ENCODE assay signal across 13 cellular contexts in genomic region chr10:80491251-80492102, GRCh38. TPM values are rescaled to one million over a fixed set of nuclear protein-coding genes. Genes with fewer than 3 reads are reported as not detected.
DNase-seq lines count a peak whose midpoint lies in the region; ATAC-seq and TF ChIP-seq lines count a peak whose summit lies in the region.
"Had no signal": no experiment of that assay in that cellular context is flagged by ENCODE, and none has a peak within 500 bp of the region (broad histone marks: within the 10 kb centered on the region; RNA-seq: fewer than 3 reads in every experiment).

No MANE protein-coding gene starts in this region.

- H3K4me2 ChIP-seq in neuronal stem cell (ENCODE audit: insufficient read depth, low read length, poor library complexity, severe bottlenecking): no peak overlapping the region

- TF ChIP-seq CTCF in Calu3 (IDR thresholded peaks at IDR 0.05; ENCODE audit: unreplicated experiment) (no peak), sigmoid colon (IDR thresholded peaks at IDR 0.05) (no peak), type B pancreatic cell (conservative IDR thresholded peaks at IDR 0.05) (no peak)

- H3K4me3 Mint-ChIP-seq in Calu3 (ENCODE audit: low read depth, unreplicated experiment) (no peak overlapping the region), type B pancreatic cell (no peak overlapping the region)
- H3K4me3 Mint-ChIP-seq: mesothelial cell of epicardium had no signal

- DNase-seq in Calu3 (no peak), SIG-M5 (lab: John Stamatoyannopoulos, UW) (peak; percentile 45), neuronal stem cell (ENCODE audit: low spot score) (no peak), cortex of kidney (lab: John Stamatoyannopoulos, UW) (no peak), sigmoid colon (no peak), type B pancreatic cell (ENCODE audit: extremely low spot score, unreplicated experiment) (no peak)
- DNase-seq: central memory CD4-positive, alpha-beta T cell; NCI-H1092; stimulated activated naive CD8-positive, alpha-beta T cell treated with anti-CD3 and anti-CD28 coated beads, Interleukin-15, amount 100 ng/mL, for 72 hours had no signal

- no peak overlapping the region for H3K14ac ChIP-seq in neuronal stem cell (ENCODE audit: low read length)

- H3K27me3 Mint-ChIP-seq in Calu3 (ENCODE audit: unreplicated experiment): no peaks in the 10 kb centered on the region
- H3K27me3 Mint-ChIP-seq in type B pancreatic cell: no peaks in the 10 kb centered on the region
- H3K27me3 Mint-ChIP-seq: stimulated activated naive CD8-positive, alpha-beta T cell treated with anti-CD3 and anti-CD28 coated beads, Interleukin-15, amount 100 ng/mL, for 72 hours had no signal

- no peak overlapping the region for H3K9ac ChIP-seq in duodenal mucosa (ENCODE audit: low read depth in 1 of 2, low read length in 2 of 2)
- H3K9ac ChIP-seq in neuronal stem cell (ENCODE audit: low read depth, low read length, poor library complexity): no peak overlapping the region

- WGBS in neuronal stem cell (ENCODE audit: extremely low coverage in 2 of 2, insufficient read length in 2 of 2, insufficient replicate concordance in 1 of 2), 2 donors: no CpG with 5 or more reads among the region's 7 CpGs
- 88 to 90% methylated on average over 7 of the region's 7 CpGs for WGBS in sigmoid colon, 2 donors

- no peak overlapping the region for H3K23ac ChIP-seq in neuronal stem cell (ENCODE audit: low read depth, low read length, poor library complexity)

- H3K4me1 ChIP-seq in duodenal mucosa (ENCODE audit: control insufficient read depth in 1 of 2, insufficient read depth in 2 of 2, low read length in 2 of 2) (peaks cover 33 to 38% of the 10 kb centered on the region in 2 donors), neuronal stem cell (ENCODE audit: control insufficient read depth in 2 of 2, insufficient read depth in 1 of 2, low read depth in 1 of 2, low read length in 2 of 2) (peaks cover 10 to 14% of the 10 kb centered on the region in 2 donors), sigmoid colon (peaks cover 0 to 33% (median 18%) of the 10 kb centered on the region in 4 donors)

- peak overlapping the region; percentile 37 for H3K27ac ChIP-seq in duodenal mucosa (ENCODE audit: low read depth, low read length)
- no peak overlapping the region for H3K27ac ChIP-seq in neuronal stem cell (replicated peaks; ENCODE audit: low read length)
- peak overlapping the region in 1 of 4 donors; percentile 30 for H3K27ac ChIP-seq in sigmoid colon

- no peak overlapping the region for H4K8ac ChIP-seq in neuronal stem cell (ENCODE audit: low read depth, low read length)

- no TSS peak for BruUV-seq in Calu3 (replicated peaks; lab: Mats Ljungman, UMichigan)

- H3K18ac ChIP-seq in neuronal stem cell (ENCODE audit: low read length): peak overlapping the region; percentile 45

- no peaks in the 10 kb centered on the region for H3K9me3 ChIP-seq in duodenal mucosa (ENCODE audit: control insufficient read depth in 1 of 2, low read length in 2 of 2)
- peaks cover 4 to 17% of the 10 kb centered on the region in 2 donors for H3K9me3 ChIP-seq in neuronal stem cell (replicated peaks in 1 of 2; ENCODE audit: control insufficient read depth in 2 of 2, insufficient read depth in 1 of 2, low read depth in 1 of 2, low read length in 2 of 2)
- H3K9me3 ChIP-seq in sigmoid colon: no peaks in the 10 kb centered on the region

- peaks cover 23% of the 10 kb centered on the region for H3K79me1 ChIP-seq in neuronal stem cell (ENCODE audit: low read depth, low read length)

- intact Hi-C loops in Calu3 (cut with micrococcal nuclease; ENCODE audit: unreplicated experiment) (no loop called here), sigmoid colon (cut with DNase I) (no loop called here)

- TF ChIP-seq POLR2A in sigmoid colon (IDR thresholded peaks at IDR 0.05): no peak

- H3K27ac Mint-ChIP-seq in Calu3 (ENCODE audit: unreplicated experiment) (peak overlapping the region; percentile 7), type B pancreatic cell (no peak overlapping the region)
- H3K27ac Mint-ChIP-seq: mesothelial cell of epicardium had no signal

- H2AFZ ChIP-seq in neuronal stem cell (ENCODE audit: low read length): no peak overlapping the region

- H3K27me3 ChIP-seq in duodenal mucosa (ENCODE audit: control insufficient read depth in 1 of 2, insufficient read depth in 2 of 2, low read length in 2 of 2): no peaks in the 10 kb centered on the region
- no peaks in the 10 kb centered on the region for H3K27me3 ChIP-seq in neuronal stem cell (ENCODE audit: control insufficient read depth in 3 of 3, insufficient read depth in 3 of 3, low read depth in 1 of 3, low read length in 3 of 3)
- no peaks in the 10 kb centered on the region for H3K27me3 ChIP-seq in sigmoid colon

- H3K4ac ChIP-seq in neuronal stem cell (ENCODE audit: low read length): peak overlapping the region; percentile 19

- TF ChIP-seq EP300 in sigmoid colon (IDR thresholded peaks at IDR 0.05): no peak

- CTCF ChIA-PET in Calu3 (lab: Charles Lee): interaction anchor here (1.2 to 1.4 kb wide), 3 partner anchors 10 to 47 kb away, joined by 3 to 7 read pairs (median 3); no protein-coding TSS in a partner anchor

- H2BK15ac ChIP-seq in neuronal stem cell (ENCODE audit: low read length): no peak overlapping the region

- no peak overlapping the region for H2AK5ac ChIP-seq in neuronal stem cell (ENCODE audit: low read depth, low read length)

- no peak overlapping the region for H2BK12ac ChIP-seq in neuronal stem cell (ENCODE audit: low read length)

- H3K36me3 ChIP-seq in duodenal mucosa (ENCODE audit: control insufficient read depth in 1 of 2, insufficient read depth in 2 of 2, low read length in 2 of 2) (peaks cover 19 to 39% of the 10 kb centered on the region in 2 donors), neuronal stem cell (replicated peaks in 1 of 2; ENCODE audit: control insufficient read depth in 2 of 2, insufficient read depth in 2 of 2, low read length in 2 of 2) (peaks cover 27 to 85% of the 10 kb centered on the region in 2 donors), sigmoid colon (peaks cover 0 to 18% (median 0%) of the 10 kb centered on the region in 4 donors)

- peaks cover 53% of the 10 kb centered on the region for H3K4me1 Mint-ChIP-seq in Calu3 (ENCODE audit: low read depth, unreplicated experiment)
- peaks cover 24% of the 10 kb centered on the region for H3K4me1 Mint-ChIP-seq in type B pancreatic cell (ENCODE audit: unreplicated experiment)

- ATAC-seq in GM18511 (IDR thresholded peaks at IDR 0.05; ENCODE audit: unreplicated experiment): no peak
- ATAC-seq: stimulated activated naive CD8-positive, alpha-beta T cell treated with anti-CD3 and anti-CD28 coated beads, Interleukin-15, amount 100 ng/mL, for 72 hours had no signal

- H3K9me3 Mint-ChIP-seq in Calu3 (ENCODE audit: low read depth, unreplicated experiment) (no peaks in the 10 kb centered on the region), type B pancreatic cell (no peaks in the 10 kb centered on the region)

- no peak overlapping the region for H3K4me3 ChIP-seq in duodenal mucosa (ENCODE audit: low read depth in 1 of 2, low read length in 2 of 2)
- no peak overlapping the region for H3K4me3 ChIP-seq in neuronal stem cell (ENCODE audit: low read length in 2 of 2)
- no peak overlapping the region for H3K4me3 ChIP-seq in sigmoid colon

- H3K36me3 Mint-ChIP-seq in Calu3 (ENCODE audit: insufficient read depth, unreplicated experiment) (peaks cover 8% of the 10 kb centered on the region), type B pancreatic cell (peaks cover 50% of the 10 kb centered on the region)

- H4K91ac ChIP-seq in neuronal stem cell (ENCODE audit: low read depth, low read length, poor library complexity): no peak overlapping the region

- no peak overlapping the region for H2BK5ac ChIP-seq in neuronal stem cell (ENCODE audit: low read length)

- H2BK120ac ChIP-seq in neuronal stem cell (ENCODE audit: low read depth, low read length): no peak overlapping the region

RNA-seq across cellular contexts. Expression of gene TSPAN14, which starts 37.4 kb away (rescaled TPM):
- total RNA-seq in Calu3 (2022): 98.6 and 116 TPM in 2 replicates
- 80.2 TPM for polyA plus RNA-seq in neuronal stem cell (2013, experiment 1 of 2)
- 80.5 TPM for polyA plus RNA-seq in neuronal stem cell (2013, experiment 2 of 2)
- 10 to 100 TPM; 22.0 to 29.9 (median 23.9) TPM for total RNA-seq in sigmoid colon
- 10 to 100 TPM; 12.0 to 67.3 (median 14.1) TPM for polyA plus RNA-seq in sigmoid colon
- total RNA-seq in type B pancreatic cell (ENCODE audit: low replicate concordance): 111 and 159 TPM in 2 replicates

RNA-seq across cellular contexts. Expression of gene SH2D4B, which starts 46.2 kb away (rescaled TPM):
- total RNA-seq in Calu3 (2022) (0.24 TPM in 1 of 2 replicates, not detected in the other), sigmoid colon (under 1 TPM in 1 of 4 donors, not detected in 3; 0.33 TPM), type B pancreatic cell (ENCODE audit: low replicate concordance) (0.07 and 0.10 TPM in 2 replicates)
- 0.04 TPM for polyA plus RNA-seq in neuronal stem cell (2013, experiment 1 of 2)
- 0.04 TPM for polyA plus RNA-seq in neuronal stem cell (2013, experiment 2 of 2)
- under 1 TPM in 1 of 3 donors, not detected in 2; 0.06 TPM for polyA plus RNA-seq in sigmoid colon
- total RNA-seq: H4 had no signal
